26 cellular contexts compared by ENCODE assay signal in the genomic region with DNA sequence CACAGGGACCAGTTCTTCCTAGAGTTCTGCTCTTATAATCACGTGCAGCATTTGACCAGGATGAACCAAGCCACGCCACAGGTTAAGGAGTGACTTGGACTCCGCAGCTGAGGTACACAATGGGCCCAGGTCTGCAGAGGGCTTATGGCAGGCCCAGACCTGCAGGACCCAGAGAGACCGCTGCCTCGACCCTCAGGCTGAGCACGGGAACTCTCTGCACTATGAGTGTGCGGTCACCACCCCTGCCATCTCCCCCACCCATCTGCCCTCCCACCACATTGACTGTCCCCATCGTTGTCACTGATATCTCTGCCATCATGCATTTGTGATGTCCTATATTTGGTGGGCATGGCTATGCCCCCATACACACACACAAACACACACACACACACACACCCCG. TPM values are rescaled to one million over a fixed set of nuclear protein-coding genes. Genes with fewer than 3 reads are reported as not detected.
A peak's percentile ranks its signal among the peaks of the same experiment; 100 is the strongest.
DNase-seq lines count a peak whose midpoint lies in the region; ATAC-seq, FAIRE-seq and TF ChIP-seq lines count a peak whose summit lies in the region.
"Had no signal": no experiment of that assay in that cellular context is flagged by ENCODE, and none has a peak within 500 bp of the region (broad histone marks: within the 10 kb centered on the region; RNA-seq: fewer than 3 reads in every experiment).

No MANE protein-coding gene starts in this region.

- H2AFZ ChIP-seq in IMR-90 (replicated peaks; ENCODE audit: low read length, poor library complexity) (peak overlapping the region; percentile 40), astrocyte (ENCODE audit: low read depth, low read length) (no peak overlapping the region), mesenchymal stem cell (ENCODE audit: low read depth, low read length) (no peak overlapping the region)
- H2AFZ ChIP-seq: GM23248 had no signal

- H3K9ac ChIP-seq in IMR-90 (ENCODE audit: low read depth, low read length), result no peak overlapping the region
- H3K9ac ChIP-seq in astrocyte (ENCODE audit: low read length), result no peak overlapping the region
- no peak overlapping the region for H3K9ac ChIP-seq in mesenchymal stem cell (ENCODE audit: low read length)
- H3K9ac ChIP-seq: GM23248 had no signal

- H2BK120ac ChIP-seq in IMR-90 (ENCODE audit: low read depth, low read length) (no peak overlapping the region), mesenchymal stem cell (ENCODE audit: low read depth, low read length) (no peak overlapping the region)

- TF ChIP-seq CTCF in IMR-90 (conservative IDR thresholded peaks at IDR 0.05; ENCODE audit: low read depth, low read length) (no peak), astrocyte (IDR thresholded peaks at IDR 0.05; ENCODE audit: insufficient read depth, low read depth, low read length) (no peak)

- BruUV-seq in IMR-90 (replicated peaks; lab: Mats Ljungman, UMichigan), result no TSS peak

- no peak overlapping the region for H3K23ac ChIP-seq in IMR-90 (ENCODE audit: low read depth, low read length)
- H3K23ac ChIP-seq in mesenchymal stem cell (ENCODE audit: low read length in 2 of 2), result no peak overlapping the region

- H3K36me3 Mint-ChIP-seq in astrocyte (ENCODE audit: low read depth, unreplicated experiment), result no peaks in the 10 kb centered on the region
- H3K36me3 Mint-ChIP-seq: CD8-positive, alpha-beta memory T cell; IgD-negative memory B cell had no signal

- no peaks in the 10 kb centered on the region for H3K79me2 ChIP-seq in astrocyte (ENCODE audit: insufficient read depth, low read length)

- FAIRE-seq in astrocyte (lab: Jason Lieb, UNC), result no peak
- FAIRE-seq: G401.6, GM12892, HTR-8/SVneo, RCC 7860 had no signal

- no peaks in the 10 kb centered on the region for H3K36me3 ChIP-seq in IMR-90 (ENCODE audit: control insufficient read depth, insufficient read depth, low read length)
- H3K36me3 ChIP-seq in astrocyte (ENCODE audit: insufficient read depth, low read length), result no peaks in the 10 kb centered on the region
- H3K36me3 ChIP-seq in mesenchymal stem cell (ENCODE audit: control insufficient read depth in 1 of 2, insufficient read depth in 2 of 2, low read depth in 1 of 2, low read length in 2 of 2), result no peaks in the 10 kb centered on the region
- H3K36me3 ChIP-seq: SJSA1 had no signal

- no peak for TF ChIP-seq POLR2A in IMR-90 (IDR thresholded peaks at IDR 0.05; ENCODE audit: low read depth, low read length)

- H2BK15ac ChIP-seq in IMR-90 (ENCODE audit: low read depth, low read length), result no peak overlapping the region
- no peak overlapping the region for H2BK15ac ChIP-seq in mesenchymal stem cell (ENCODE audit: low read depth, poor library complexity, severe bottlenecking)

- no peak overlapping the region for H2BK12ac ChIP-seq in mesenchymal stem cell (ENCODE audit: low read length in 2 of 2)

- intact Hi-C loops in IMR-90 (cut with micrococcal nuclease) (no loop called here), posterior vena cava (cut with DNase I) (no loop called here)

- peaks cover 27% of the 10 kb centered on the region for H3K27me3 ChIP-seq in IMR-90 (ENCODE audit: control insufficient read depth, insufficient read depth, low read length)
- no peaks in the 10 kb centered on the region for H3K27me3 ChIP-seq in astrocyte (ENCODE audit: insufficient read depth, low read length)
- H3K27me3 ChIP-seq in mesenchymal stem cell (ENCODE audit: control insufficient read depth in 1 of 2, insufficient read depth in 1 of 2, low read length in 2 of 2), result peaks cover 3 to 64% of the 10 kb centered on the region in 2 experiments
- H3K27me3 ChIP-seq: SJSA1 had no signal

- TF ChIP-seq RAD21 in IMR-90 (IDR thresholded peaks at IDR 0.05; ENCODE audit: low read length), result no peak

- H2AK5ac ChIP-seq in IMR-90 (ENCODE audit: low read depth, low read length) (no peak overlapping the region), mesenchymal stem cell (ENCODE audit: low read length, severe bottlenecking) (no peak overlapping the region)

- H3K14ac ChIP-seq in IMR-90 (replicated peaks; ENCODE audit: low read depth, low read length), result no peak overlapping the region
- no peak overlapping the region for H3K14ac ChIP-seq in mesenchymal stem cell (ENCODE audit: low read length in 2 of 2)

- dilution Hi-C loops in IMR-90 (cut with HindIII; ENCODE audit: low sequenced_read_pairs, unreplicated experiment), result no loop called here

- no peak overlapping the region for H2AK9ac ChIP-seq in IMR-90 (replicated peaks; ENCODE audit: low read depth, low read length, poor library complexity)

- CTCF ChIA-PET in IMR-90 (lab: Yijun Ruan, JAX), result no interaction called here

- no peak overlapping the region for H3K4ac ChIP-seq in IMR-90 (ENCODE audit: low read depth, low read length)
- no peak overlapping the region for H3K4ac ChIP-seq in mesenchymal stem cell (ENCODE audit: low read depth in 1 of 2, low read length in 2 of 2)

- H3K18ac ChIP-seq in IMR-90 (ENCODE audit: low read depth, low read length), result no peak overlapping the region
- H3K18ac ChIP-seq in mesenchymal stem cell (ENCODE audit: low read depth in 1 of 2, low read length in 2 of 2), result no peak overlapping the region

- no peak overlapping the region for H3K27ac Mint-ChIP-seq in astrocyte (ENCODE audit: unreplicated experiment)
- H3K27ac Mint-ChIP-seq: CD8-positive, alpha-beta memory T cell; HFFc6; IgD-negative memory B cell had no signal

- H4K20me1 ChIP-seq in IMR-90 (ENCODE audit: insufficient read depth, low read length) (no peaks in the 10 kb centered on the region), astrocyte (ENCODE audit: insufficient read depth, low read length) (no peaks in the 10 kb centered on the region)

- POLR2A ChIA-PET in IMR-90 (lab: Charles Lee; ENCODE audit: unreplicated experiment), result no interaction called here

- H3K9me3 Mint-ChIP-seq in astrocyte (ENCODE audit: unreplicated experiment), result no peaks in the 10 kb centered on the region
- H3K9me3 Mint-ChIP-seq: CD8-positive, alpha-beta memory T cell; H9; HFFc6; IgD-negative memory B cell had no signal

- H3K4me1 Mint-ChIP-seq in astrocyte (ENCODE audit: low read depth, unreplicated experiment), result peaks cover 3% of the 10 kb centered on the region
- H3K4me1 Mint-ChIP-seq: IgD-negative memory B cell had no signal

- H3K4me3 ChIP-seq in IMR-90 (ENCODE audit: insufficient read depth, low read depth, low read length) (no peak overlapping the region), astrocyte (ENCODE audit: insufficient read depth, low read depth, low read length) (no peak overlapping the region), mesenchymal stem cell (ENCODE audit: insufficient read depth in 1 of 2, low read depth in 1 of 2, low read length in 2 of 2) (no peak overlapping the region)
- H3K4me3 ChIP-seq: GM23248, SJSA1 had no signal

- no peak overlapping the region for H2BK5ac ChIP-seq in IMR-90 (ENCODE audit: low read depth, low read length, poor library complexity, severe bottlenecking)
- no peak overlapping the region for H2BK5ac ChIP-seq in mesenchymal stem cell (ENCODE audit: low read depth, low read length, poor library complexity, severe bottlenecking)

- no peak overlapping the region for H2BK20ac ChIP-seq in IMR-90 (ENCODE audit: low read depth, low read length)

- ATAC-seq in IMR-90 (ENCODE audit: low read depth) (no peak), HG03457 (IDR thresholded peaks at IDR 0.05; ENCODE audit: unreplicated experiment) (no peak), HG03280 (IDR thresholded peaks at IDR 0.05; ENCODE audit: unreplicated experiment) (no peak), GM19351 (IDR thresholded peaks at IDR 0.05; ENCODE audit: unreplicated experiment) (no peak)
- ATAC-seq: Right ventricle myocardium inferior had no signal

- peaks cover 39% of the 10 kb centered on the region for H3K27me3 Mint-ChIP-seq in astrocyte (ENCODE audit: low read depth, unreplicated experiment)
- H3K27me3 Mint-ChIP-seq: CD8-positive, alpha-beta memory T cell had no signal

- in situ Hi-C loops in IMR-90 (cut with MboI; ENCODE audit: low sequenced_read_pairs), result no loop called here

- no peaks in the 10 kb centered on the region for H3K9me1 ChIP-seq in IMR-90 (ENCODE audit: insufficient read depth, low read length)

- H4K5ac ChIP-seq in IMR-90 (ENCODE audit: low read depth, low read length), result no peak overlapping the region

- H3K4me2 ChIP-seq in IMR-90 (ENCODE audit: low read depth, low read length) (no peak overlapping the region), astrocyte (ENCODE audit: low read length) (no peak overlapping the region), mesenchymal stem cell (ENCODE audit: low read length, poor library complexity, severe bottlenecking) (no peak overlapping the region)

- H3K27ac ChIP-seq in IMR-90 (ENCODE audit: insufficient read depth, low read length) (no peak overlapping the region), astrocyte (ENCODE audit: low read depth, low read length) (no peak overlapping the region), mesenchymal stem cell (ENCODE audit: low read length, poor library complexity, severe bottlenecking) (no peak overlapping the region)
- H3K27ac ChIP-seq: GM23248, SJSA1 had no signal

- no peaks in the 10 kb centered on the region for H3K4me1 ChIP-seq in IMR-90 (ENCODE audit: control insufficient read depth, insufficient read depth, low read length)
- no peaks in the 10 kb centered on the region for H3K4me1 ChIP-seq in astrocyte (ENCODE audit: insufficient read depth, low read length)
- H3K4me1 ChIP-seq in mesenchymal stem cell (ENCODE audit: control insufficient read depth, insufficient read depth, low read depth, low read length), result peaks cover 10% of the 10 kb centered on the region
- H3K4me1 ChIP-seq: SJSA1 had no signal

- DNase-seq in IMR-90 (no peak), astrocyte (ENCODE audit: low read depth) (no peak), mesenchymal stem cell (no peak), posterior vena cava (ENCODE audit: low spot score) (peak; percentile 45), HT-29 (ENCODE audit: low spot score) (no peak)
- DNase-seq: C1 segment of cervical spinal cord, Calu3, GM23248, H9, HFFc6, Karpas-422, NCI-H1694 treated with DMSO at 0.1 percent for 48 hours, NCI-H2081 treated with DMSO at 0.1 percent for 48 hours, NCI-H2171 treated with DMSO at 0.1 percent for 48 hours, NCI-H526 had no signal

- 100% methylated on average over 2 of the region's 9 CpGs; no CpG with 5 or more reads in 1 of the 2 experiments for WGBS in IMR-90 (ENCODE audit: extremely low coverage in 2 of 2, insufficient read length in 1 of 2), 2 experiments
- WGBS in mesenchymal stem cell, result 87% methylated on average over 9 of the region's 9 CpGs

- H3K9me3 ChIP-seq in IMR-90 (ENCODE audit: control insufficient read depth, insufficient read depth, low read length), result no peaks in the 10 kb centered on the region
- H3K9me3 ChIP-seq in astrocyte (ENCODE audit: insufficient read depth, low read depth, low read length), result no peaks in the 10 kb centered on the region
- H3K9me3 ChIP-seq in mesenchymal stem cell (ENCODE audit: control insufficient read depth, low read length), result no peaks in the 10 kb centered on the region
- H3K9me3 ChIP-seq: SJSA1 had no signal

- H3K56ac ChIP-seq in IMR-90 (ENCODE audit: extremely low read depth, insufficient read depth, low read length), result no peak overlapping the region; the same call in 1 of the 2 replicates

- H3K79me1 ChIP-seq in IMR-90 (ENCODE audit: low read depth in 1 of 2, low read length in 2 of 2), result no peaks in the 10 kb centered on the region
- H3K79me1 ChIP-seq in mesenchymal stem cell (replicated peaks; ENCODE audit: low read length, poor library complexity, severe bottlenecking), result no peaks in the 10 kb centered on the region

- peak overlapping the region; percentile 27 for H3K4me3 Mint-ChIP-seq in astrocyte (ENCODE audit: unreplicated experiment)
- H3K4me3 Mint-ChIP-seq: CD8-positive, alpha-beta memory T cell; H9; HFFc6; IgD-negative memory B cell had no signal

- no peak overlapping the region for H4K91ac ChIP-seq in IMR-90 (ENCODE audit: insufficient read depth, low read depth, low read length)
- H4K91ac ChIP-seq in mesenchymal stem cell (ENCODE audit: low read length), result peak overlapping the region; percentile 16

- H4K8ac ChIP-seq in IMR-90 (ENCODE audit: low read depth in 2 of 2, low read length in 2 of 2), result no peak overlapping the region
- no peak overlapping the region for H4K8ac ChIP-seq in mesenchymal stem cell (ENCODE audit: low read length)

RNA-seq across cellular contexts. Expression of gene HPCAL1, which starts 45.7 kb away (rescaled TPM):
- total RNA-seq in IMR-90 (2012; rRNA removed) (8.2 and 9.4 TPM in 2 replicates), astrocyte (11.8 and 12.3 TPM in 2 replicates), posterior vena cava (10 to 100 TPM; 21.6 to 26.0 TPM)
- 31.0 and 33.7 TPM in 2 replicates for polyA plus RNA-seq in IMR-90 (2012; rRNA removed)
- polyA plus RNA-seq in IMR-90 (2012; cell fraction: cytosol; rRNA removed), result 25.5 and 52.7 TPM in 2 replicates
- polyA plus RNA-seq in IMR-90 (2012; cell fraction: nucleus; rRNA removed; ENCODE audit: low replicate concordance), result 18.3 and 34.8 TPM in 2 replicates
- 35.6 TPM for polyA plus RNA-seq in mesenchymal stem cell (2013, experiment 1 of 2)
- polyA plus RNA-seq in mesenchymal stem cell (2013, experiment 2 of 2), result 36.5 TPM
- 151 and 164 TPM in 2 replicates for total RNA-seq in HT-29 (2014; rRNA removed; shearing (Covaris generic))
